ENCODE assay signal across 1 cellular context in the genomic region with DNA sequence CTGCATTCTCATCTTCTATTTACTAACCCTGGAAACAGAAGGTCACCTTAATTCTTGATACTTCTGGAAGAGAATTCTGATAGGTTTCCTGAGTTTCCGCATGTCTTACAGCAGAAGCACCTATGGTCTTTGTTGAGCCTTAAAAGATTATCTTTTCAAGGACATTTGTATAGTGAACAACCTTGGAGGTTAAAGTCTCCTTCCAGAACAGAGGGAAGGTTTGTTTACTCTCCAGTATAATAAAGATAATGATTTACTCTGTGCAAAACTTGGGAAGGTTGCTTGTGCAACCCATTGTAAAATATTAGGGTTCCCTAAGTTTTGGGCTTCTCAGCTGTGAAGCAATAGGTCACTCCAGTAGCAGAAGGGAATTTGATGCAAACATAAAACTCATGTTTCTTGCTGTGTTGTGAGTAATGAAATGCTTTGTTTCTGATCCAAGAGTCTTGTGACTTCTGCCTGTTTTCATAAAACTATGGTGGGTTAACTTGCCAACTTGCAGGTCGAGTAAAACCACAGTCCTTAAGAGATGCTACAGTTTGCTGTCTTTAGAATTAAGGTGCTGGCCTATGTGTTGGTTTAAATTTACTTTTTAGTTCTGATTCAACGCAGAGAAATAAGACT.
TF ChIP-seq lines count a peak whose summit lies in the region.

No MANE protein-coding gene starts in this region.

TF ChIP-seq in HCT116, 20 proteins besides CTCF, POLR2A, EP300 and RAD21 (continued from another document):
- TF ChIP-seq, protein P1, sequence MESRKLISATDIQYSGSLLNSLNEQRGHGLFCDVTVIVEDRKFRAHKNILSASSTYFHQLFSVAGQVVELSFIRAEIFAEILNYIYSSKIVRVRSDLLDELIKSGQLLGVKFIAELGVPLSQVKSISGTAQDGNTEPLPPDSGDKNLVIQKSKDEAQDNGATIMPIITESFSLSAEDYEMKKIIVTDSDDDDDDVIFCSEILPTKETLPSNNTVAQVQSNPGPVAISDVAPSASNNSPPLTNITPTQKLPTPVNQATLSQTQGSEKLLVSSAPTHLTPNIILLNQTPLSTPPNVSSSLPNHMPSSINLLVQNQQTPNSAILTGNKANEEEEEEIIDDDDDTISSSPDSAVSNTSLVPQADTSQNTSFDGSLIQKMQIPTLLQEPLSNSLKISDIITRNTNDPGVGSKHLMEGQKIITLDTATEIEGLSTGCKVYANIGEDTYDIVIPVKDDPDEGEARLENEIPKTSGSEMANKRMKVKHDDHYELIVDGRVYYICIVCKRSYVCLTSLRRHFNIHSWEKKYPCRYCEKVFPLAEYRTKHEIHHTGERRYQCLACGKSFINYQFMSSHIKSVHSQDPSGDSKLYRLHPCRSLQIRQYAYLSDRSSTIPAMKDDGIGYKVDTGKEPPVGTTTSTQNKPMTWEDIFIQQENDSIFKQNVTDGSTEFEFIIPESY (IDR thresholded peaks at IDR 0.05; ENCODE audit: extremely low read depth, insufficient replicate concordance, low read length): no peak
- TF ChIP-seq EZH2phosphoT487 (IDR thresholded peaks at IDR 0.05; ENCODE audit: borderline replicate concordance) (no peak), TCF7L2 (IDR thresholded peaks at IDR 0.05; ENCODE audit: borderline replicate concordance, extremely low read depth, insufficient read depth, insufficient read length) (no peak), YY1 (IDR thresholded peaks at IDR 0.05; ENCODE audit: extremely low read depth, insufficient replicate concordance, low read depth, low read length) (no peak)
